ENCODE assay signal across 8 cellular contexts in genomic region chr11:73876424-73877300, GRCh38. TPM values are rescaled to one million over a fixed set of nuclear protein-coding genes. Genes with fewer than 3 reads are reported as not detected.
DNase-seq lines count a peak whose midpoint lies in the region; ATAC-seq lines count a peak whose summit lies in the region.

Gene COA4 (minus strand): TSS chr11:73876846. CDS start chr11:73873378, 3,468 bp downstream.
Gene PAAF1 (plus strand): TSS chr11:73876999. CDS start chr11:73877022, 23 bp downstream.

- H3K4me1 Mint-ChIP-seq in CD8-positive, alpha-beta memory T cell = peaks cover 34 to 52% (median 43%) of the 10 kb centered on the region in 3 donors

- peak within 1 kb of the TSS; percentile 89 to 100 (median 99) for H3K27ac Mint-ChIP-seq in CD8-positive, alpha-beta memory T cell

- POLR2A ChIA-PET in CD8-positive, alpha-beta memory T cell (lab: Charles Lee) = interaction anchor here (0.5 kb wide), 1 partner anchor 89 kb away, joined by 7 read pairs; no protein-coding TSS in a partner anchor

- H3K36me3 Mint-ChIP-seq in CD8-positive, alpha-beta memory T cell = peaks cover 0 to 41% (median 2%) of the 10 kb centered on the region in 3 donors

- H3K4me1 ChIP-seq in CD8-positive, alpha-beta memory T cell (ENCODE audit: insufficient read depth, low read length) = peaks cover 22% of the 10 kb centered on the region

- peak within 1 kb of the TSS; percentile 92 for H3K4me3 ChIP-seq in CD8-positive, alpha-beta memory T cell (ENCODE audit: low read length)

- CTCF ChIA-PET in CD8-positive, alpha-beta memory T cell (lab: Charles Lee) = no interaction called here

- H3K27me3 Mint-ChIP-seq in CD8-positive, alpha-beta memory T cell = no peaks in the 10 kb centered on the region

- peak within 1 kb of the TSS; percentile 95 to 99 (median 97) for H3K4me3 Mint-ChIP-seq in CD8-positive, alpha-beta memory T cell

- no peaks in the 10 kb centered on the region for H3K9me3 Mint-ChIP-seq in CD8-positive, alpha-beta memory T cell

- H3K9me3 ChIP-seq in CD8-positive, alpha-beta memory T cell (ENCODE audit: low read length) = no peaks in the 10 kb centered on the region

- DNase-seq in CD8-positive, alpha-beta memory T cell = peak; percentile 88 to 96 (median 93)
- peak; percentile 85 for DNase-seq in HS-5 (ENCODE audit: low read depth)
- DNase-seq in NK-92 treated with Interleukin-12 subunit alpha and Interleukin-12 subunit beta, amount 100 ng/mL, for 24 hours (lab: John Stamatoyannopoulos, UW) = peak; percentile 93
- peak; percentile 94 for DNase-seq in activated CD8-positive, alpha-beta memory T cell treated with anti-CD3 and anti-CD28 coated beads for 24 hours
- DNase-seq in effector CD8-positive, alpha-beta T cell (lab: John Stamatoyannopoulos, UW) = peak; percentile 91
- peak; percentile 95 to 96 for DNase-seq in lung microvascular endothelial cell (ENCODE audit: low read depth in 2 of 2)
- peak; percentile 90 to 93 (median 93) for DNase-seq in stimulated activated CD4-positive, alpha-beta T cell treated with anti-CD3 and anti-CD28 coated beads, TNF-alpha, amount 100 ng/mL, for 48 hours (ENCODE audit: low read depth in 3 of 3)

- ATAC-seq in GM19468 (IDR thresholded peaks at IDR 0.05; ENCODE audit: extremely low read depth, unreplicated experiment) = peak; percentile 96

- H3K36me3 ChIP-seq in CD8-positive, alpha-beta memory T cell (ENCODE audit: insufficient read depth, low read length) = peaks cover 5% of the 10 kb centered on the region

- peak within 1 kb of the TSS; percentile 81 for H3K27ac ChIP-seq in CD8-positive, alpha-beta memory T cell (ENCODE audit: low read depth, low read length)

- H3K27me3 ChIP-seq in CD8-positive, alpha-beta memory T cell (ENCODE audit: insufficient read depth, low read length, poor library complexity, severe bottlenecking) = no peaks in the 10 kb centered on the region

RNA-seq across cellular contexts. Expression of gene COA4, which starts in this region (rescaled TPM):
- total RNA-seq in CD8-positive, alpha-beta memory T cell = 100 to 1,000 TPM; 106 TPM
- 59.8 TPM for polyA plus RNA-seq in CD8-positive, alpha-beta memory T cell
- total RNA-seq in lung microvascular endothelial cell = 42.9 and 59.1 TPM in 2 replicates

RNA-seq across cellular contexts. Expression of gene PAAF1, which starts in this region (rescaled TPM):
- total RNA-seq in CD8-positive, alpha-beta memory T cell = 10 to 100 TPM; 27.1 to 29.5 TPM
- 18.9 TPM for polyA plus RNA-seq in CD8-positive, alpha-beta memory T cell
- 2.2 and 2.8 TPM in 2 replicates for total RNA-seq in lung microvascular endothelial cell

Comparison
In these comparisons a context has a peak if more than half of its experiments do, and no peak if none do; other contexts are left out.
1. Peak in every context shown above with its lines: DNase-seq, ATAC-seq, H3K4me3 ChIP-seq and H3K27ac ChIP-seq.